ENCODE assay signal across 11 cellular contexts in genomic region chr16:81633680-81634379, GRCh38.
A peak's percentile ranks its signal among the peaks of the same experiment; 100 is the strongest.
DNase-seq lines count a peak whose midpoint lies in the region; ATAC-seq and TF ChIP-seq lines count a peak whose summit lies in the region.
"Had no signal": no experiment of that assay in that cellular context is flagged by ENCODE, and none has a peak within 500 bp of the region (broad histone marks: within the 10 kb centered on the region; RNA-seq: fewer than 3 reads in every experiment).

No MANE protein-coding gene starts in this region.

- no peaks in the 10 kb centered on the region for H3K27me3 Mint-ChIP-seq in activated naive CD8-positive, alpha-beta T cell treated with anti-CD3 and anti-CD28 coated beads, Interleukin-2, amount 10 ng/mL, durations not matched to agents 7 days and 5 days

- in situ Hi-C loops in GM23248 (cut with MboI), result no loop called here

- no peaks in the 10 kb centered on the region for H3F3A ChIP-seq in GM23248 (ENCODE audit: insufficient read depth)

- H3K27ac Mint-ChIP-seq in activated naive CD8-positive, alpha-beta T cell treated with anti-CD3 and anti-CD28 coated beads, Interleukin-2, amount 10 ng/mL, durations not matched to agents 7 days and 5 days, result peak overlapping the region; percentile 89

- TF ChIP-seq CTCF in cardiac muscle cell (IDR thresholded peaks at IDR 0.05; ENCODE audit: low read depth, low read length) (no peak), upper lobe of left lung (IDR thresholded peaks at IDR 0.05) (no peak)

- no peaks in the 10 kb centered on the region for H3K27me3 ChIP-seq in cardiac muscle cell
- H3K27me3 ChIP-seq in upper lobe of left lung, result no peaks in the 10 kb centered on the region
- no peaks in the 10 kb centered on the region for H3K27me3 ChIP-seq in GM23248 (replicated peaks; ENCODE audit: insufficient read depth)
- H3K27me3 ChIP-seq: tibial artery had no signal

- no peak overlapping the region for H3K4me2 ChIP-seq in GM23248 (ENCODE audit: unreplicated experiment)

- H3K4me1 Mint-ChIP-seq in activated naive CD8-positive, alpha-beta T cell treated with anti-CD3 and anti-CD28 coated beads, Interleukin-2, amount 10 ng/mL, durations not matched to agents 7 days and 5 days, result peaks cover 52% of the 10 kb centered on the region

- ATAC-seq in left ventricle myocardium superior, result no peak
- ATAC-seq in activated naive CD8-positive, alpha-beta T cell treated with anti-CD3 and anti-CD28 coated beads, Interleukin-2, amount 10 ng/mL, durations not matched to agents 7 days and 5 days (ENCODE audit: low read depth), result no peak
- no peak for ATAC-seq in upper lobe of left lung (ENCODE audit: low FRiP score in 2 of 2)
- no peak for ATAC-seq in HG03159 (IDR thresholded peaks at IDR 0.05; ENCODE audit: unreplicated experiment)

- no peak overlapping the region for H3K9ac ChIP-seq in GM23248

- intact Hi-C loops in left ventricle myocardium superior (cut with micrococcal nuclease), result no loop called here
- intact Hi-C loops in posterior vena cava (cut with DNase I), result no loop called here

- no peak for TF ChIP-seq EP300 in upper lobe of left lung (IDR thresholded peaks at IDR 0.05)

- peaks cover 10% of the 10 kb centered on the region; the same call in 1 of the 2 replicates for H3K79me2 ChIP-seq in GM23248 (ENCODE audit: insufficient read depth)

- H3K4me1 ChIP-seq in cardiac muscle cell (ENCODE audit: low read depth) (peaks cover 57% of the 10 kb centered on the region), mesodermal cell (ENCODE audit: control insufficient read depth, insufficient read depth, low read length, poor library complexity, severe bottlenecking) (peaks cover 67% of the 10 kb centered on the region), upper lobe of left lung (peaks cover 17 to 59% (median 41%) of the 10 kb centered on the region in 4 donors), GM23248 (ENCODE audit: insufficient read depth) (peaks cover 6% of the 10 kb centered on the region; the same call in 1 of the 2 replicates)
- H3K4me1 ChIP-seq: tibial artery had no signal

- H2AFZ ChIP-seq in GM23248, result no peak overlapping the region

- no peak for TF ChIP-seq POLR2A in upper lobe of left lung (IDR thresholded peaks at IDR 0.05)

- H3K9me3 Mint-ChIP-seq in activated naive CD8-positive, alpha-beta T cell treated with anti-CD3 and anti-CD28 coated beads, Interleukin-2, amount 10 ng/mL, durations not matched to agents 7 days and 5 days, result no peaks in the 10 kb centered on the region

- H4K20me1 ChIP-seq in GM23248 (ENCODE audit: insufficient read depth), result no peaks in the 10 kb centered on the region

- 57 to 87% methylated on average over 5 to 6 of the region's 8 CpGs for WGBS in mesodermal cell (ENCODE audit: insufficient coverage in 2 of 2), 2 experiments
- 56 to 70% methylated on average over 7 to 8 of the region's 8 CpGs for WGBS in upper lobe of left lung, 2 donors
- WGBS in GM23248 (ENCODE audit: low coverage in 1 of 2, low lambda C conversion rate in 2 of 2, missing lambda C conversion rate in 2 of 2), 2 experiments, result 76 to 79% methylated on average over 8 of the region's 8 CpGs

- no peak for DNase-seq in cardiac muscle cell (ENCODE audit: low read depth in 1 of 2, low spot score in 1 of 2)
- no peak for DNase-seq in left ventricle myocardium superior
- DNase-seq in activated naive CD8-positive, alpha-beta T cell treated with anti-CD3 and anti-CD28 coated beads, Interleukin-2, amount 10 ng/mL, durations not matched to agents 7 days and 5 days, result no peak
- no peak for DNase-seq in upper lobe of left lung
- DNase-seq in posterior vena cava (ENCODE audit: low spot score), result no peak
- DNase-seq in GM23248, result no peak
- DNase-seq: NCI-H2029 treated with DMSO at 0.1 percent for 48 hours, T1000, tibial artery had no signal

- H3K4me3 ChIP-seq in cardiac muscle cell, result no peak overlapping the region
- no peak overlapping the region for H3K4me3 ChIP-seq in mesodermal cell (ENCODE audit: extremely low read depth, insufficient read depth, low read length, poor library complexity, severe bottlenecking)
- H3K4me3 ChIP-seq in upper lobe of left lung, result no peak overlapping the region
- no peak overlapping the region for H3K4me3 ChIP-seq in GM23248
- H3K4me3 ChIP-seq: tibial artery had no signal

- POLR2A ChIA-PET in activated naive CD8-positive, alpha-beta T cell treated with anti-CD3 and anti-CD28 coated beads, Interleukin-2, amount 10 ng/mL, durations not matched to agents 7 days and 5 days (lab: Charles Lee), result no interaction called here

- no peaks in the 10 kb centered on the region for H3K9me2 ChIP-seq in GM23248 (ENCODE audit: insufficient read depth)

- H3K27ac ChIP-seq in cardiac muscle cell (peak overlapping the region; percentile 59), mesodermal cell (ENCODE audit: low read depth, low read length, severe bottlenecking) (peak overlapping the region; percentile 89), upper lobe of left lung (peak overlapping the region; percentile 49 to 74 (median 60)), GM23248 (no peak overlapping the region)
- H3K27ac ChIP-seq: tibial artery had no signal

- no peaks in the 10 kb centered on the region for H3K9me3 ChIP-seq in cardiac muscle cell (ENCODE audit: low read depth)
- H3K9me3 ChIP-seq in mesodermal cell (ENCODE audit: control insufficient read depth, low read length), result no peaks in the 10 kb centered on the region
- H3K9me3 ChIP-seq in upper lobe of left lung, result no peaks in the 10 kb centered on the region
- H3K9me3 ChIP-seq in GM23248 (ENCODE audit: low read depth), result no peaks in the 10 kb centered on the region
- H3K9me3 ChIP-seq: tibial artery had no signal

- peaks cover 6% of the 10 kb centered on the region for H3K36me3 Mint-ChIP-seq in activated naive CD8-positive, alpha-beta T cell treated with anti-CD3 and anti-CD28 coated beads, Interleukin-2, amount 10 ng/mL, durations not matched to agents 7 days and 5 days

- peak overlapping the region; percentile 49 for H3K4me3 Mint-ChIP-seq in activated naive CD8-positive, alpha-beta T cell treated with anti-CD3 and anti-CD28 coated beads, Interleukin-2, amount 10 ng/mL, durations not matched to agents 7 days and 5 days

- H3K36me3 ChIP-seq in cardiac muscle cell (no peaks in the 10 kb centered on the region), mesodermal cell (ENCODE audit: control insufficient read depth, insufficient read depth, low read length) (no peaks in the 10 kb centered on the region), upper lobe of left lung (peaks cover 0 to 3% (median 0%) of the 10 kb centered on the region in 4 donors), GM23248 (ENCODE audit: low read depth) (no peaks in the 10 kb centered on the region)
- H3K36me3 ChIP-seq: tibial artery had no signal
